In the genomic region with DNA sequence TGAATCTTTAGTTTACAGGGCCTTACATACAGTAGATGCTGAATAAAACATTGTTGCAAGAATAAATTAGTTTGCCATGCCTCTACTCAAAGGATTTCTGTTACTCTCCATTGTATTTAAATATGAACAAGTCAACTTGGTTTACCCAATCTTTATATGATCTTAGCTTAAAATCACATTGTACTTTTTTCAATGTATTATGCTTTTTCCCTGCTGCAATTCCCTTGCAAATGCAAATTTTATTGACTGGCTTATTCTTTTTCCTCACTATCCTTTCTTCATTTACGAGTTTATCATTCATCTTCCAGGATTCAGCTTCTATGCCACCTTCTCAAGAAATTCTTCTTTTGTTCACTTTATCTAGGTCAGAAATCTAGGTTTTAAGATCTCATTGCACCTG, we compare ENCODE assay signal across 27 cellular contexts.
"Had no signal": no experiment of that assay in that cellular context is flagged by ENCODE, and none has a peak within 500 bp of the region (broad histone marks: within the 10 kb centered on the region; RNA-seq: fewer than 3 reads in every experiment).

No MANE protein-coding gene starts in this region.

- H3K4me3 ChIP-seq: stomach, suprapubic skin, testis, thoracic aorta, thyroid gland, tibial artery, tibial nerve, transverse colon, upper lobe of left lung, upper lobe of right lung, uterus, vagina had no signal

- FAIRE-seq: urothelium cell line had no signal

- H3K4me1 ChIP-seq: stomach, suprapubic skin, testis, tibial artery, tibial nerve, transverse colon, upper lobe of left lung, upper lobe of right lung, uterus, vagina had no signal

- H3K27ac ChIP-seq: stomach, suprapubic skin, testis, thoracic aorta, thyroid gland, tibial artery, tibial nerve, transverse colon, upper lobe of left lung, upper lobe of right lung, uterus, vagina had no signal

- ATAC-seq: stimulated activated effector memory CD8-positive, alpha-beta T cell treated with anti-CD3 and anti-CD28 coated beads, Interleukin-12 subunit alpha, Interleukin-12 subunit beta, amount 100 ng/mL, for 72 hours; stimulated activated memory B cell treated with anti-CD40 and anti-IgM and Interleukin-4, amounts not matched to agents 10 μg/mL and 1 μg/mL and 100 μg/mL, for 72 hours; stimulated activated naive B cell treated with anti-CD40 and anti-IgM and Interleukin-4, amounts not matched to agents 10 μg/mL and 1 μg/mL and 100 μg/mL, for 72 hours; stimulated activated naive CD8-positive, alpha-beta T cell treated with anti-CD3 and anti-CD28 coated beads, Interleukin-15, amount 100 ng/mL, for 72 hours; stimulated activated naive CD8-positive, alpha-beta T cell treated with anti-CD3 and anti-CD28 coated beads, Interleukin-15, Interleukin-2, amounts not matched to agents 100 U/mL and 50 U/mL, for 24 hours; upper lobe of right lung had no signal

- DNase-seq: stimulated activated CD4-positive, alpha-beta T cell treated with anti-CD3 and anti-CD28 coated beads, Interleukin-2, amount 100 ng/mL, for 48 hours; stimulated activated CD4-positive, alpha-beta T cell treated with anti-CD3 and anti-CD28 coated beads, Interleukin-4, amount 100 ng/mL, for 1 hour; stimulated activated CD4-positive, alpha-beta T cell treated with anti-CD3 and anti-CD28 coated beads, Interleukin-4, amount 100 ng/mL, for 24 hours; stimulated activated CD4-positive, alpha-beta T cell treated with anti-CD3 and anti-CD28 coated beads, Interleukin-4, amount 100 ng/mL, for 4 hours; stimulated activated CD8-positive, alpha-beta memory T cell treated with anti-CD3 and anti-CD28 coated beads, Interleukin-4, amount 100 ng/mL, for 48 hours; stimulated activated naive B cell treated with anti-CD40 and anti-IgM and Interleukin-4, amounts not matched to agents 10 μg/mL and 1 μg/mL and 100 μg/mL, for 72 hours; stimulated activated naive CD4-positive, alpha-beta T cell; stimulated activated naive CD4-positive, alpha-beta T cell treated with Interleukin-2 at 50 U/mL for 16 hours; stimulated activated naive CD8-positive, alpha-beta T cell treated with anti-CD3 and anti-CD28 coated beads, Interleukin-15, amount 100 ng/mL, for 72 hours; stimulated activated naive CD8-positive, alpha-beta T cell treated with anti-CD3 and anti-CD28 coated beads, Interleukin-15, Interleukin-2, amounts not matched to agents 100 U/mL and 50 U/mL, for 24 hours; stomach; substantia nigra; testis; thyroid gland; tibial artery; transverse colon; trophoblast cell; upper lobe of left lung; upper lobe of right lung; uterus had no signal

- H3K36me3 ChIP-seq: stomach, suprapubic skin, thoracic aorta, thyroid gland, tibial artery, tibial nerve, transverse colon, upper lobe of left lung, upper lobe of right lung, uterus, vagina had no signal

- H3K9me3 ChIP-seq: stomach, suprapubic skin, testis, thoracic aorta, thyroid gland, tibial artery, tibial nerve, transverse colon, upper lobe of left lung, upper lobe of right lung, uterus, vagina had no signal

- H3K27me3 ChIP-seq: stomach, suprapubic skin, testis, thyroid gland, tibial artery, tibial nerve, transverse colon, upper lobe of left lung, upper lobe of right lung, uterus, vagina had no signal
